ENCODE assay signal across 8 cellular contexts in the genomic region with DNA sequence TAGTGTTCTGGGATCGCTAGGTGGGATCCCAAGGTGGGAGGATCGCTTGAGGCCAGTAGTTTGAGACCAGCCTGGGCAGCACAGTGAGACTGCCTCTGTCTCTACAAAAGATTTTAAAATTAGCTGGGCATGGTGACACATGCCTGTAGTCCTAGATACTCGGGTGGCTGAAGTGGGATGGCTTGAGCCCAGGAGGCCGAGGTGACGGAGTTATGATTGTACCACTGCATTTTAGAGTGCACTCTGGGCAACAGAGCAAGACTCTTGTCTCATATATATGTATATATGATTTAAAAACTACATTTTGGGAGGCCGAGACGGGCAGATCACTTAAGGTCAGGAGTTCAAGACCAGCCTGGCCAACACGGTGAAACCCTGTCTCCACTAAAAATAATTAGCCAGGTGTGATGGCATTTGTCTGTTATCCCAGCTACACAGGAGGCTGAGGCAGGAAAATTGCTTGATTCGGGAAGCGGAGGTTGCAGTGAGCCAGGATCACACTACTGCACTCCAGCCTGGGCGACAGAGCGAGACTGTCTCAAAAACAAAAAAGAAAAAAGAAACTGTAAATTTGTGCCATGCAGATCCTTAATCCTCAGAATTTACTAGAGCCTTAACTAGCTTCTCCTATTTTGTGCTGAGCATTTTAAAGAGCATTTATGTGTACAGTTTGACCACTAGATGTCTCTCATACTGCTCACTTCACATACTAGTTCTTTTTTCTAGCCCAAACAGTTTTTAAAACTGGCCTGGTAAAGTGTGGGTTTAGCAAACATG.
DNase-seq lines count a peak whose midpoint lies in the region; ATAC-seq, FAIRE-seq and TF ChIP-seq lines count a peak whose summit lies in the region.

No MANE protein-coding gene starts in this region.

- ATAC-seq in HG03354 (IDR thresholded peaks at IDR 0.05; ENCODE audit: poor library complexity, severe bottlenecking, unreplicated experiment) (peak; percentile 73), HepG2 (peak; percentile 85)

- intact Hi-C loops in HepG2 (cut with micrococcal nuclease; ENCODE audit: unreplicated experiment) = loop anchor here (1.0 to 2.0 kb wide), 3 partner anchors 213 to 488 kb away; no protein-coding TSS in a partner anchor

- no peaks in the 10 kb centered on the region for H3K9me3 ChIP-seq in HepG2 (ENCODE audit: low read length)

- no peaks in the 10 kb centered on the region for H3K79me2 ChIP-seq in HepG2 (ENCODE audit: insufficient read depth, low read length)

- no peak overlapping the region for H3K27ac ChIP-seq in HepG2 (ENCODE audit: extremely low read length, insufficient read depth, low read length)

- no peak overlapping the region for H3K4me2 ChIP-seq in HepG2 (ENCODE audit: low read depth, low read length)

- H2AFZ ChIP-seq in HepG2 (ENCODE audit: low read length) = no peak overlapping the region

- H3K36me3 ChIP-seq in HepG2 (replicated peaks in 1 of 2; ENCODE audit: control insufficient read depth in 1 of 2, insufficient read depth in 2 of 2, low read length in 2 of 2) = peaks cover 0 to 4% of the 10 kb centered on the region in 2 experiments; a peak in 1 of 5 replicates

- peak; percentile 51; the same call in 1 of the 2 replicates for TF ChIP-seq RAD21 in HepG2 (CRISPR knock-in tag; IDR thresholded peaks at IDR 0.05)

- BruUV-seq in HepG2 (replicated peaks; lab: Mats Ljungman, UMichigan) = no TSS peak

- WGBS in HepG2 (ENCODE audit: low lambda C conversion rate) = 91% methylated on average over 12 of the region's 12 CpGs

- in situ Hi-C loops in HepG2 (cut with HindIII; ENCODE audit: extremely low pct_ligation_motif_present, low pct_unique_long_range_greater_than_20kb) = loop anchor here (25.0 kb wide), 1 partner anchor 481 kb away; no protein-coding TSS in a partner anchor

- H3K4me1 ChIP-seq in HepG2 (ENCODE audit: insufficient read depth, low read length) = no peaks in the 10 kb centered on the region

- FAIRE-seq in HepG2 (lab: Jason Lieb, UNC) = peak; percentile 69

- no peak for TF ChIP-seq POLR2A in HepG2 (IDR thresholded peaks at IDR 0.05; ENCODE audit: insufficient read depth in 1 of 2, low read depth in 2 of 2, low read length in 2 of 2)

- TF ChIP-seq CTCF in choroid plexus epithelial cell (conservative IDR thresholded peaks at IDR 0.05; ENCODE audit: low read depth, low read length) (peak; percentile 75), HepG2 (CRISPR knock-in tag; IDR thresholded peaks at IDR 0.05) (peak; percentile 68)

- H3K9ac ChIP-seq in HepG2 (ENCODE audit: insufficient read depth, low read depth, low read length) = no peak overlapping the region

- POLR2A ChIA-PET in HepG2 (lab: Yijun Ruan, JAX) = interaction anchor here (0.8 to 1.2 kb wide), 2 partner anchors 20 to 22 kb away, joined by 3 read pairs; no protein-coding TSS in a partner anchor

- H4K20me1 ChIP-seq in HepG2 (ENCODE audit: insufficient read depth, low read length) = no peaks in the 10 kb centered on the region

- peak; percentile 29 to 57 for DNase-seq in NOMO-1 (lab: John Stamatoyannopoulos, UW; ENCODE audit: unreplicated experiment in 2 of 2)
- no peak for DNase-seq in NOMO-1 treated with dmso at 0.1 percent for 144 hours (lab: John Stamatoyannopoulos, UW; ENCODE audit: unreplicated experiment)
- peak; percentile 50 for DNase-seq in NOMO-1 treated with DMSO at 0.1 percent for 48 hours (lab: John Stamatoyannopoulos, UW; ENCODE audit: unreplicated experiment)
- peak; percentile 80 for DNase-seq in choroid plexus epithelial cell (ENCODE audit: low read depth)
- peak; percentile 28 for DNase-seq in HepG2 (ENCODE audit: low spot score)
- DNase-seq in activated CD4-positive, CD25-positive, alpha-beta regulatory T cell treated with anti-CD3 and anti-CD28 coated beads, Interleukin-2, amount 50 U/mL, for 72 hours = no peak
- no peak for DNase-seq in T1000 (lab: John Stamatoyannopoulos, UW)

- no peak for TF ChIP-seq EP300 in HepG2 (IDR thresholded peaks at IDR 0.05; ENCODE audit: low read depth in 2 of 2, low read length in 2 of 2)
- TF ChIP-seq EP300 in HepG2 (CRISPR knock-in tag; IDR thresholded peaks at IDR 0.05; ENCODE audit: borderline replicate concordance) = no peak

- H3K4me3 ChIP-seq in choroid plexus epithelial cell (ENCODE audit: low read depth, low read length) (no peak overlapping the region), HepG2 (replicated peaks in 1 of 3; ENCODE audit: insufficient read depth in 1 of 3, low read depth in 2 of 3, low read length in 3 of 3) (no peak overlapping the region)

- CTCF ChIA-PET in HepG2 (lab: Yijun Ruan, JAX; ENCODE audit: low intra/inter-chr PET ratio, low total read pairs) = interaction anchor here (1.2 to 2.5 kb wide), 3 partner anchors 212 to 487 kb away, joined by 3 to 23 read pairs (median 3); no protein-coding TSS in a partner anchor

- no peaks in the 10 kb centered on the region for H3K27me3 ChIP-seq in HepG2 (ENCODE audit: control insufficient read depth in 1 of 2, insufficient read depth in 2 of 2, low read length in 2 of 2)

TF ChIP-seq in HepG2, 621 proteins besides CTCF, POLR2A, EP300 and RAD21:
- TF ChIP-seq, protein P1, sequence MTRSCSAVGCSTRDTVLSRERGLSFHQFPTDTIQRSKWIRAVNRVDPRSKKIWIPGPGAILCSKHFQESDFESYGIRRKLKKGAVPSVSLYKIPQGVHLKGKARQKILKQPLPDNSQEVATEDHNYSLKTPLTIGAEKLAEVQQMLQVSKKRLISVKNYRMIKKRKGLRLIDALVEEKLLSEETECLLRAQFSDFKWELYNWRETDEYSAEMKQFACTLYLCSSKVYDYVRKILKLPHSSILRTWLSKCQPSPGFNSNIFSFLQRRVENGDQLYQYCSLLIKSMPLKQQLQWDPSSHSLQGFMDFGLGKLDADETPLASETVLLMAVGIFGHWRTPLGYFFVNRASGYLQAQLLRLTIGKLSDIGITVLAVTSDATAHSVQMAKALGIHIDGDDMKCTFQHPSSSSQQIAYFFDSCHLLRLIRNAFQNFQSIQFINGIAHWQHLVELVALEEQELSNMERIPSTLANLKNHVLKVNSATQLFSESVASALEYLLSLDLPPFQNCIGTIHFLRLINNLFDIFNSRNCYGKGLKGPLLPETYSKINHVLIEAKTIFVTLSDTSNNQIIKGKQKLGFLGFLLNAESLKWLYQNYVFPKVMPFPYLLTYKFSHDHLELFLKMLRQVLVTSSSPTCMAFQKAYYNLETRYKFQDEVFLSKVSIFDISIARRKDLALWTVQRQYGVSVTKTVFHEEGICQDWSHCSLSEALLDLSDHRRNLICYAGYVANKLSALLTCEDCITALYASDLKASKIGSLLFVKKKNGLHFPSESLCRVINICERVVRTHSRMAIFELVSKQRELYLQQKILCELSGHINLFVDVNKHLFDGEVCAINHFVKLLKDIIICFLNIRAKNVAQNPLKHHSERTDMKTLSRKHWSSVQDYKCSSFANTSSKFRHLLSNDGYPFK (CRISPR knock-in tag; IDR thresholded peaks at IDR 0.05; ENCODE audit: borderline replicate concordance) = no peak
- TF ChIP-seq SMC3 (IDR thresholded peaks at IDR 0.05; ENCODE audit: low read length) (peak; percentile 75), ZNF883 (CRISPR knock-in tag; IDR thresholded peaks at IDR 0.05; ENCODE audit: not compliant biosample characterization) (no peak), KMT2B (CRISPR knock-in tag; IDR thresholded peaks at IDR 0.05) (0 out of 2 replicates have a peak, but pooled peaks have one; percentile 12), RAD51 (IDR thresholded peaks at IDR 0.05; ENCODE audit: borderline replicate concordance) (no peak), PCBP2 (optimal IDR thresholded peaks at IDR 0.05; ENCODE audit: low read depth, low read length, poor library complexity, severe bottlenecking) (no peak), HMG20B (CRISPR knock-in tag; conservative IDR thresholded peaks at IDR 0.05) (no peak), ZNF235 (CRISPR knock-in tag; IDR thresholded peaks at IDR 0.05; ENCODE audit: borderline replicate concordance) (no peak), STAG1 (CRISPR knock-in tag; IDR thresholded peaks at IDR 0.05) (peak; percentile 76)

Comparison
In these comparisons a context has a peak if more than half of its experiments do, and no peak if none do; other contexts are left out.
1. DNase-seq: peak in NOMO-1 (2 of 2), NOMO-1 treated with DMSO at 0.1 percent for 48 hours (single experiment), choroid plexus epithelial cell (single experiment) and HepG2 (single experiment); none in NOMO-1 treated with dmso at 0.1 percent for 144 hours (single experiment), activated CD4-positive, CD25-positive, alpha-beta regulatory T cell treated with anti-CD3 and anti-CD28 coated beads, Interleukin-2, amount 50 U/mL, for 72 hours (single experiment) and T1000 (single experiment).